In the genomic region with DNA sequence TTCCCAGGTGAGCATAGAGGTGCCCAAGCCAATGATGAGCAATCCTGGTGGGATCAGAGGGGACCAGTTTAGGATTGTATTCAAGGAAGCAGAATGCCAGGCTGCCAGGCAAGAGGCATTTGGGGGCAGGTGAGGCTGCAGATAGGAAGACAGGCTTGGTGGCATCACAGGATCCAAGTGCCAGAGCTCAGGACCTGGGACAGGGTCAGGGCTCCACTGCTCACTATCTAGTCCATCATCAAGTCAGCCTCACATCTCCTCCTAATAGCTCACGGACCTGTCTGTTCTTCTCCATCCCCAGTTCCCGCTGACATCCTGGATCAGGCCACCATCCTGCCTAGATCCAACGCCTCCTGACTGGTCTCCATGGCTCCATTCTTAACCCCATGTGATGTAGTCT, we compare ENCODE assay signal across 21 cellular contexts. TPM values are rescaled to one million over a fixed set of nuclear protein-coding genes. Genes with fewer than 3 reads are reported as not detected.
DNase-seq lines count a peak whose midpoint lies in the region; ATAC-seq, FAIRE-seq and TF ChIP-seq lines count a peak whose summit lies in the region.
"Had no signal": no experiment of that assay in that cellular context is flagged by ENCODE, and none has a peak within 500 bp of the region (broad histone marks: within the 10 kb centered on the region; RNA-seq: fewer than 3 reads in every experiment).

No MANE protein-coding gene starts in this region.

- POLR2A ChIA-PET in H1 (lab: Charles Lee; ENCODE audit: partially characterized antibody): no interaction called here

- H3K27me3 ChIP-seq in H1 (replicated peaks in 1 of 4; ENCODE audit: control insufficient read depth in 3 of 4, extremely low read depth in 1 of 4, insufficient read depth in 3 of 4, low read length in 3 of 4): no peaks in the 10 kb centered on the region

- no peaks in the 10 kb centered on the region for H3K36me3 ChIP-seq in H1 (ENCODE audit: control insufficient read depth in 2 of 4, insufficient read depth in 4 of 4, low read length in 3 of 4)

- H2AFZ ChIP-seq in H1 (ENCODE audit: low read length): no peak overlapping the region
- H2AFZ ChIP-seq: GM23248 had no signal

- H3K4me3 Mint-ChIP-seq in stimulated activated naive CD8-positive, alpha-beta T cell treated with anti-CD3 and anti-CD28 coated beads, Interleukin-15, amount 100 ng/mL, for 72 hours: no peak overlapping the region
- H3K4me3 Mint-ChIP-seq in osteocyte (ENCODE audit: unreplicated experiment): no peak overlapping the region
- no peak overlapping the region for H3K4me3 Mint-ChIP-seq in T-helper 2 cell treated with Interferon-gamma antibody and Interleukin-4, amounts not matched to agents 5 μg/mL and 100 μg/mL, for 36 hours
- H3K4me3 Mint-ChIP-seq: CD4-positive, alpha-beta T cell; HFFc6 had no signal

- no peak overlapping the region for H3K27ac Mint-ChIP-seq in stimulated activated naive CD8-positive, alpha-beta T cell treated with anti-CD3 and anti-CD28 coated beads, Interleukin-15, amount 100 ng/mL, for 72 hours
- no peak overlapping the region for H3K27ac Mint-ChIP-seq in osteocyte (ENCODE audit: unreplicated experiment)
- no peak overlapping the region for H3K27ac Mint-ChIP-seq in T-helper 2 cell treated with Interferon-gamma antibody and Interleukin-4, amounts not matched to agents 5 μg/mL and 100 μg/mL, for 36 hours
- H3K27ac Mint-ChIP-seq: CD4-positive, alpha-beta T cell; HFFc6 had no signal

- H3K27me3 Mint-ChIP-seq in stimulated activated naive CD8-positive, alpha-beta T cell treated with anti-CD3 and anti-CD28 coated beads, Interleukin-15, amount 100 ng/mL, for 72 hours: no peaks in the 10 kb centered on the region
- peaks cover 7% of the 10 kb centered on the region for H3K27me3 Mint-ChIP-seq in osteocyte (ENCODE audit: unreplicated experiment)
- H3K27me3 Mint-ChIP-seq in T-helper 2 cell treated with Interferon-gamma antibody and Interleukin-4, amounts not matched to agents 5 μg/mL and 100 μg/mL, for 36 hours (ENCODE audit: low read depth): peaks cover 22% of the 10 kb centered on the region
- H3K27me3 Mint-ChIP-seq: CD4-positive, alpha-beta T cell had no signal

- DNase-seq in stimulated activated naive CD8-positive, alpha-beta T cell treated with anti-CD3 and anti-CD28 coated beads, Interleukin-15, Interleukin-2, amounts not matched to agents 100 U/mL and 50 U/mL, for 24 hours: no peak
- DNase-seq in stimulated activated naive CD8-positive, alpha-beta T cell treated with anti-CD3 and anti-CD28 coated beads, Interleukin-15, amount 100 ng/mL, for 72 hours: no peak
- no peak for DNase-seq in H1 (ENCODE audit: low read depth in 1 of 2, low spot score in 2 of 2)
- peak; percentile 38 for DNase-seq in osteocyte (ENCODE audit: extremely low spot score, unreplicated experiment)
- no peak for DNase-seq in T-helper 2 cell treated with Interferon-gamma antibody and Interleukin-4, amounts not matched to agents 5 μg/mL and 100 μg/mL, for 36 hours (ENCODE audit: low spot score)
- DNase-seq in HuH-7.5 (ENCODE audit: low spot score): no peak
- DNase-seq: AML-193; Caco-2; CD4-positive, alpha-beta T cell; DMS79; GDM1; GM23248; HCEC 1CT; HFFc6 had no signal

- no peak for TF ChIP-seq RAD21 in H1 (IDR thresholded peaks at IDR 0.05 in 1 of 2, conservative IDR thresholded peaks at IDR 0.05 in 1 of 2; ENCODE audit: low read depth in 2 of 2, low read length in 2 of 2)

- H3K79me1 ChIP-seq in H1 (ENCODE audit: low read depth, low read length): no peaks in the 10 kb centered on the region

- TF ChIP-seq EP300 in H1 (IDR thresholded peaks at IDR 0.05; ENCODE audit: borderline replicate concordance in 1 of 2, low read depth in 2 of 2, low read length in 2 of 2): no peak

- no peaks in the 10 kb centered on the region; the same call in 1 of the 2 replicates for H3K23me2 ChIP-seq in H1 (ENCODE audit: low read depth, low read length)

- no peak overlapping the region for H3K4ac ChIP-seq in H1 (replicated peaks; ENCODE audit: insufficient read length, low read depth, low read length)

- H3K4me3 ChIP-seq in H1 (ENCODE audit: extremely low read depth in 1 of 4, insufficient read depth in 2 of 4, low read depth in 3 of 4, low read length in 4 of 4): no peak overlapping the region
- H3K4me3 ChIP-seq: A549, GM23248 had no signal

- TF ChIP-seq CTCF in H1 (IDR thresholded peaks at IDR 0.05; ENCODE audit: control extremely low read depth in 1 of 3, insufficient read depth in 1 of 3, low read depth in 1 of 3, low read length in 3 of 3): no peak
- no peak for TF ChIP-seq CTCF in osteocyte (IDR thresholded peaks at IDR 0.05)

- peaks cover 7 to 11% of the 10 kb centered on the region in 2 experiments; a peak in 3 of 4 replicates for H3K9me3 ChIP-seq in H1 (ENCODE audit: insufficient read depth in 2 of 2, low read depth in 1 of 2, low read length in 1 of 2)

- 88% methylated on average over 3 of the region's 3 CpGs; no CpG with 5 or more reads in 1 of the 2 experiments for WGBS in H1 (ENCODE audit: extremely low coverage in 1 of 2, insufficient coverage in 1 of 2, insufficient read length in 1 of 2, insufficient replicate concordance in 2 of 2, low coverage in 1 of 2, low lambda C conversion rate in 2 of 2, missing lambda C conversion rate in 1 of 2), 2 experiments

- H3K18ac ChIP-seq in H1 (ENCODE audit: extremely low read depth, low read length): no peak overlapping the region

- H2BK5ac ChIP-seq in H1 (ENCODE audit: low read depth, low read length): no peak overlapping the region

- H3K36me3 Mint-ChIP-seq in osteocyte (ENCODE audit: unreplicated experiment): no peaks in the 10 kb centered on the region
- peaks cover 2% of the 10 kb centered on the region for H3K36me3 Mint-ChIP-seq in T-helper 2 cell treated with Interferon-gamma antibody and Interleukin-4, amounts not matched to agents 5 μg/mL and 100 μg/mL, for 36 hours (ENCODE audit: low read depth)

- TF ChIP-seq POLR2A in H1 (IDR thresholded peaks at IDR 0.05; ENCODE audit: control extremely low read depth in 1 of 2, low read depth in 2 of 2, low read length in 2 of 2): no peak

- H4K91ac ChIP-seq in H1 (replicated peaks; ENCODE audit: insufficient read length, low read length): no peak overlapping the region

- no peak overlapping the region for H3K56ac ChIP-seq in H1 (replicated peaks; ENCODE audit: insufficient read length, low read depth, low read length)

- H2BK12ac ChIP-seq in H1 (ENCODE audit: low read depth, low read length): 0 out of 2 replicates have a peak overlapping the region, but pooled peaks have one; percentile 52

- no peak overlapping the region for H3K4me2 ChIP-seq in H1 (ENCODE audit: insufficient read depth in 1 of 2, low read depth in 2 of 2, low read length in 2 of 2)
- H3K4me2 ChIP-seq: A549 had no signal

- ATAC-seq in stimulated activated naive CD8-positive, alpha-beta T cell treated with anti-CD3 and anti-CD28 coated beads, Interleukin-15, Interleukin-2, amounts not matched to agents 100 U/mL and 50 U/mL, for 24 hours: peak; percentile 19
- no peak for ATAC-seq in stimulated activated naive CD8-positive, alpha-beta T cell treated with anti-CD3 and anti-CD28 coated beads, Interleukin-15, amount 100 ng/mL, for 72 hours
- no peak for ATAC-seq in GM18498 (IDR thresholded peaks at IDR 0.05; ENCODE audit: unreplicated experiment)

- no peak overlapping the region for H3K23ac ChIP-seq in H1 (ENCODE audit: insufficient read length)

- H3K4me1 ChIP-seq in H1 (replicated peaks in 1 of 4; ENCODE audit: control insufficient read depth in 3 of 4, insufficient read depth in 4 of 4, low read length in 3 of 4): no peaks in the 10 kb centered on the region
- H3K4me1 ChIP-seq: A549 had no signal

- H2BK20ac ChIP-seq in H1 (ENCODE audit: low read length): no peak overlapping the region

- no peak overlapping the region for H4K8ac ChIP-seq in H1 (ENCODE audit: extremely low read depth, insufficient read depth, low read length)

- H2BK120ac ChIP-seq in H1 (replicated peaks; ENCODE audit: low read depth, low read length): no peak overlapping the region

- no peak overlapping the region for H2AK5ac ChIP-seq in H1 (ENCODE audit: low read depth, low read length)

- no peak overlapping the region for H3K9ac ChIP-seq in H1 (replicated peaks in 1 of 4; ENCODE audit: extremely low read depth in 1 of 4, low read depth in 3 of 4, low read length in 3 of 4)
- H3K9ac ChIP-seq: GM23248 had no signal

- H3K9me3 Mint-ChIP-seq in stimulated activated naive CD8-positive, alpha-beta T cell treated with anti-CD3 and anti-CD28 coated beads, Interleukin-15, amount 100 ng/mL, for 72 hours: peaks cover 12 to 13% of the 10 kb centered on the region in 2 donors
- H3K9me3 Mint-ChIP-seq in osteocyte (ENCODE audit: unreplicated experiment): peaks cover 3% of the 10 kb centered on the region
- H3K9me3 Mint-ChIP-seq in T-helper 2 cell treated with Interferon-gamma antibody and Interleukin-4, amounts not matched to agents 5 μg/mL and 100 μg/mL, for 36 hours: peaks cover 11% of the 10 kb centered on the region

- FAIRE-seq in H1 (lab: Jason Lieb, UNC): no peak
- FAIRE-seq: A549, D721Med, GM19239, H54 had no signal

- peaks cover 11% of the 10 kb centered on the region for H3K4me1 Mint-ChIP-seq in stimulated activated naive CD8-positive, alpha-beta T cell treated with anti-CD3 and anti-CD28 coated beads, Interleukin-15, amount 100 ng/mL, for 72 hours
- no peaks in the 10 kb centered on the region for H3K4me1 Mint-ChIP-seq in osteocyte (ENCODE audit: unreplicated experiment)
- peaks cover 4% of the 10 kb centered on the region for H3K4me1 Mint-ChIP-seq in T-helper 2 cell treated with Interferon-gamma antibody and Interleukin-4, amounts not matched to agents 5 μg/mL and 100 μg/mL, for 36 hours (ENCODE audit: low read depth)

- H3K14ac ChIP-seq in H1 (ENCODE audit: insufficient read length): no peak overlapping the region

- no peak overlapping the region for H3K27ac ChIP-seq in H1 (ENCODE audit: low read depth, low read length)
- H3K27ac ChIP-seq: 22Rv1, A549, C4-2B, GM23248 had no signal

- CTCF ChIA-PET in H1 (lab: Charles Lee; ENCODE audit: partially characterized antibody): interaction anchor here (0.7 to 1.9 kb wide), 4 partner anchors 8 to 160 kb away, joined by 3 to 6 read pairs (median 4); no protein-coding TSS in a partner anchor

- no peak overlapping the region for H2BK15ac ChIP-seq in H1 (ENCODE audit: low read length)

- no peaks in the 10 kb centered on the region for H4K20me1 ChIP-seq in H1 (replicated peaks in 1 of 2; ENCODE audit: control insufficient read depth in 1 of 2, insufficient read depth in 2 of 2, low read length in 2 of 2)

- no peaks in the 10 kb centered on the region for H3K79me2 ChIP-seq in H1 (ENCODE audit: control insufficient read depth in 1 of 2, insufficient read depth in 2 of 2, low read length in 2 of 2)

- no peak overlapping the region for H4K5ac ChIP-seq in H1 (ENCODE audit: insufficient read length, low read depth, low read length)

RNA-seq across cellular contexts. Expression of a gene that starts 47.6 kb away (rescaled TPM):
- 5.0 and 6.2 TPM in 2 replicates for total RNA-seq in H1 (2021; fragmentation: NEBNext Ultra II Directional; extraction: Animal tissue kit (Norgen Biotek cat#: 25700))
- 9.1 and 23.2 TPM in 2 replicates for polyA plus RNA-seq in H1 (2011; rRNA removed)
- polyA plus RNA-seq in H1 (2011; cell fraction: cytosol; rRNA removed): 20.6 TPM
- polyA plus RNA-seq in H1 (2011; cell fraction: nucleus; rRNA removed): 31.1 TPM
- 6.0 to 7.8 TPM (median 6.8 TPM) in 4 replicates for polyA plus RNA-seq in H1 (2012, experiment 1 of 2)
- polyA plus RNA-seq in H1 (2012, experiment 2 of 2): 4.2 TPM
- polyA plus RNA-seq in H1 (2013, experiment 1 of 2): 2.4 TPM
- 2.5 TPM for polyA plus RNA-seq in H1 (2013, experiment 2 of 2)
- polyA minus RNA-seq in H1 (2011; rRNA and poly(A)+ RNA removed): 3.7 and 4.8 TPM in 2 replicates
- polyA minus RNA-seq in H1 (2011; cell fraction: cytosol; rRNA and poly(A)+ RNA removed): 5.5 TPM
- polyA minus RNA-seq in H1 (2011; cell fraction: nucleus; rRNA and poly(A)+ RNA removed): 6.6 TPM
- not detected in 2 replicates for total RNA-seq in osteocyte
- total RNA-seq: CD4-positive, alpha-beta T cell; GM23248; HFFc6 had no signal
- polyA plus RNA-seq: GM23248 had no signal
